17 cellular contexts compared by ENCODE assay signal in genomic region chr3:158723991-158724390, GRCh38. TPM values are rescaled to one million over a fixed set of nuclear protein-coding genes. Genes with fewer than 3 reads are reported as not detected.
DNase-seq lines count a peak whose midpoint lies in the region; ATAC-seq, FAIRE-seq and TF ChIP-seq lines count a peak whose summit lies in the region.
"Had no signal": no experiment of that assay in that cellular context is flagged by ENCODE, and none has a peak within 500 bp of the region (broad histone marks: within the 10 kb centered on the region; RNA-seq: fewer than 3 reads in every experiment).

No MANE protein-coding gene starts in this region.

- DNase-seq in activated naive CD4-positive, alpha-beta T cell treated with anti-CD3 and anti-CD28 coated beads, Interleukin-2, amount 10 ng/mL, durations not matched to agents 7 days and 5 days: no peak
- DNase-seq in astrocyte (ENCODE audit: low read depth) (no peak), NCI-H1694 treated with DMSO at 0.1 percent for 48 hours (lab: John Stamatoyannopoulos, UW) (no peak), Kasumi-1 (lab: John Stamatoyannopoulos, UW) (no peak)
- DNase-seq: activated CD8-positive, alpha-beta memory T cell treated with anti-CD3 and anti-CD28 coated beads, Interleukin-2, amount 10 ng/mL, durations not matched to agents 7 days and 5 days; activated naive CD4-positive, alpha-beta T cell treated with Interleukin-2 at 50 U/mL for 16 hours; Caco-2; gastrocnemius medialis; immature natural killer cell; NCI-H446; stomach had no signal

- peak overlapping the region; percentile 83 for H3K27ac ChIP-seq in astrocyte (ENCODE audit: low read depth, low read length)
- H3K27ac ChIP-seq in mucosa of rectum (ENCODE audit: low read depth in 2 of 2, low read length in 2 of 2): peak overlapping the region; percentile 87 to 91
- peak overlapping the region; percentile 72 for H3K27ac ChIP-seq in urinary bladder (ENCODE audit: low read depth)
- H3K27ac ChIP-seq: cardiac muscle cell, gastrocnemius medialis had no signal

- H4K20me1 ChIP-seq in astrocyte (ENCODE audit: insufficient read depth, low read length): no peaks in the 10 kb centered on the region

- no peak overlapping the region for H3K4me3 Mint-ChIP-seq in activated naive CD4-positive, alpha-beta T cell treated with anti-CD3 and anti-CD28 coated beads, Interleukin-2, amount 50 U/mL, for 24 hours
- H3K4me3 Mint-ChIP-seq in activated naive CD4-positive, alpha-beta T cell treated with anti-CD3 and anti-CD28 coated beads, Interleukin-2, amount 10 ng/mL, durations not matched to agents 7 days and 5 days: no peak overlapping the region
- H3K4me3 Mint-ChIP-seq in astrocyte (ENCODE audit: unreplicated experiment): peak overlapping the region; percentile 54
- H3K4me3 Mint-ChIP-seq: activated CD8-positive, alpha-beta memory T cell treated with anti-CD3 and anti-CD28 coated beads, Interleukin-2, amount 10 ng/mL, durations not matched to agents 7 days and 5 days; immature natural killer cell had no signal

- peaks cover 3% of the 10 kb centered on the region for H3K79me2 ChIP-seq in astrocyte (ENCODE audit: insufficient read depth, low read length)

- no peaks in the 10 kb centered on the region for H3K27me3 Mint-ChIP-seq in activated naive CD4-positive, alpha-beta T cell treated with anti-CD3 and anti-CD28 coated beads, Interleukin-2, amount 50 U/mL, for 24 hours
- no peaks in the 10 kb centered on the region for H3K27me3 Mint-ChIP-seq in activated naive CD4-positive, alpha-beta T cell treated with anti-CD3 and anti-CD28 coated beads, Interleukin-2, amount 10 ng/mL, durations not matched to agents 7 days and 5 days
- H3K27me3 Mint-ChIP-seq in astrocyte (ENCODE audit: low read depth, unreplicated experiment): no peaks in the 10 kb centered on the region
- H3K27me3 Mint-ChIP-seq: activated CD8-positive, alpha-beta memory T cell treated with anti-CD3 and anti-CD28 coated beads, Interleukin-2, amount 10 ng/mL, durations not matched to agents 7 days and 5 days had no signal

- H3K27ac Mint-ChIP-seq in activated naive CD4-positive, alpha-beta T cell treated with anti-CD3 and anti-CD28 coated beads, Interleukin-2, amount 50 U/mL, for 24 hours: peak overlapping the region; percentile 51
- H3K27ac Mint-ChIP-seq in activated naive CD4-positive, alpha-beta T cell treated with anti-CD3 and anti-CD28 coated beads, Interleukin-2, amount 10 ng/mL, durations not matched to agents 7 days and 5 days: no peak overlapping the region
- no peak overlapping the region for H3K27ac Mint-ChIP-seq in astrocyte (ENCODE audit: unreplicated experiment)

- no peak for TF ChIP-seq CTCF in astrocyte (IDR thresholded peaks at IDR 0.05; ENCODE audit: insufficient read depth, low read depth, low read length)

- H3K9me3 ChIP-seq in astrocyte (ENCODE audit: insufficient read depth, low read depth, low read length): no peaks in the 10 kb centered on the region
- no peaks in the 10 kb centered on the region for H3K9me3 ChIP-seq in mucosa of rectum (ENCODE audit: control insufficient read depth in 2 of 2, low read length in 2 of 2)
- H3K9me3 ChIP-seq: Caco-2, gastrocnemius medialis, stomach had no signal

- no peak overlapping the region for H3K4me3 ChIP-seq in astrocyte (ENCODE audit: insufficient read depth, low read depth, low read length)
- peak overlapping the region in 1 of 2 donors; percentile 41 for H3K4me3 ChIP-seq in mucosa of rectum (ENCODE audit: low read length in 2 of 2)
- H3K4me3 ChIP-seq in urinary bladder (ENCODE audit: low read depth, low read length): no peak overlapping the region
- H3K4me3 ChIP-seq: cardiac muscle cell, gastrocnemius medialis, stomach had no signal

- no peaks in the 10 kb centered on the region for H3K27me3 ChIP-seq in astrocyte (ENCODE audit: insufficient read depth, low read length)
- no peaks in the 10 kb centered on the region for H3K27me3 ChIP-seq in mucosa of rectum (ENCODE audit: control insufficient read depth in 2 of 2, insufficient read depth in 2 of 2, low read length in 2 of 2)
- H3K27me3 ChIP-seq: cardiac muscle cell, gastrocnemius medialis, stomach had no signal

- peaks cover 9% of the 10 kb centered on the region for H3K36me3 Mint-ChIP-seq in activated naive CD4-positive, alpha-beta T cell treated with anti-CD3 and anti-CD28 coated beads, Interleukin-2, amount 50 U/mL, for 24 hours
- peaks cover 7% of the 10 kb centered on the region for H3K36me3 Mint-ChIP-seq in activated naive CD4-positive, alpha-beta T cell treated with anti-CD3 and anti-CD28 coated beads, Interleukin-2, amount 10 ng/mL, durations not matched to agents 7 days and 5 days
- H3K36me3 Mint-ChIP-seq in astrocyte (ENCODE audit: low read depth, unreplicated experiment): peaks cover 2% of the 10 kb centered on the region

- CTCF ChIA-PET in activated naive CD4-positive, alpha-beta T cell treated with anti-CD3 and anti-CD28 coated beads, Interleukin-2, amount 10 ng/mL, durations not matched to agents 7 days and 5 days (lab: Charles Lee): interaction anchor here (1.1 to 1.4 kb wide), 2 partner anchors 64 to 80 kb away, joined by 3 to 6 read pairs; partner anchors contain the start of gene GFM1

- H3K9me3 Mint-ChIP-seq in activated naive CD4-positive, alpha-beta T cell treated with anti-CD3 and anti-CD28 coated beads, Interleukin-2, amount 50 U/mL, for 24 hours: no peaks in the 10 kb centered on the region
- H3K9me3 Mint-ChIP-seq in activated naive CD4-positive, alpha-beta T cell treated with anti-CD3 and anti-CD28 coated beads, Interleukin-2, amount 10 ng/mL, durations not matched to agents 7 days and 5 days: no peaks in the 10 kb centered on the region
- H3K9me3 Mint-ChIP-seq in astrocyte (ENCODE audit: unreplicated experiment): no peaks in the 10 kb centered on the region
- H3K9me3 Mint-ChIP-seq: immature natural killer cell had no signal

- no peak overlapping the region for H2AFZ ChIP-seq in astrocyte (ENCODE audit: low read depth, low read length)

- peaks cover 59% of the 10 kb centered on the region for H3K4me1 Mint-ChIP-seq in activated naive CD4-positive, alpha-beta T cell treated with anti-CD3 and anti-CD28 coated beads, Interleukin-2, amount 50 U/mL, for 24 hours
- peaks cover 47% of the 10 kb centered on the region for H3K4me1 Mint-ChIP-seq in activated naive CD4-positive, alpha-beta T cell treated with anti-CD3 and anti-CD28 coated beads, Interleukin-2, amount 10 ng/mL, durations not matched to agents 7 days and 5 days
- peaks cover 27% of the 10 kb centered on the region for H3K4me1 Mint-ChIP-seq in astrocyte (ENCODE audit: low read depth, unreplicated experiment)

- H3K4me1 ChIP-seq in astrocyte (ENCODE audit: insufficient read depth, low read length) (peaks cover 46% of the 10 kb centered on the region), mucosa of rectum (ENCODE audit: control insufficient read depth in 2 of 2, insufficient read depth in 2 of 2, low read length in 2 of 2) (peaks cover 45 to 55% of the 10 kb centered on the region in 2 donors), urinary bladder (ENCODE audit: insufficient read depth) (no peaks in the 10 kb centered on the region)
- H3K4me1 ChIP-seq: Caco-2 had no signal

- H3K4me2 ChIP-seq in astrocyte (ENCODE audit: low read length): no peak overlapping the region

- 77% methylated on average over 7 of the region's 7 CpGs for WGBS in urinary bladder

- FAIRE-seq in astrocyte (lab: Jason Lieb, UNC): no peak
- FAIRE-seq: TTC549 had no signal

- no peak overlapping the region for H3K9ac ChIP-seq in astrocyte (ENCODE audit: low read length)
- peak overlapping the region; percentile 38 to 64 for H3K9ac ChIP-seq in mucosa of rectum (ENCODE audit: low read depth in 1 of 2, low read length in 2 of 2)

- H3K36me3 ChIP-seq in astrocyte (ENCODE audit: insufficient read depth, low read length): no peaks in the 10 kb centered on the region
- no peaks in the 10 kb centered on the region for H3K36me3 ChIP-seq in mucosa of rectum (ENCODE audit: control insufficient read depth in 2 of 2, insufficient read depth in 2 of 2, low read length in 2 of 2)
- H3K36me3 ChIP-seq in urinary bladder (ENCODE audit: insufficient read depth): no peaks in the 10 kb centered on the region
- H3K36me3 ChIP-seq: cardiac muscle cell, gastrocnemius medialis had no signal

- ATAC-seq in GM19023 (IDR thresholded peaks at IDR 0.05; ENCODE audit: unreplicated experiment): no peak
- ATAC-seq: activated CD8-positive, alpha-beta memory T cell treated with anti-CD3 and anti-CD28 coated beads, Interleukin-2, amount 10 ng/mL, durations not matched to agents 7 days and 5 days; gastrocnemius medialis had no signal

RNA-seq across cellular contexts. Expression of gene RARRES1, which starts 8.3 kb away (rescaled TPM):
- 1.2 and 3.2 TPM in 2 replicates for total RNA-seq in astrocyte
- 26.3 TPM for total RNA-seq in urinary bladder
- polyA plus RNA-seq in urinary bladder: 67.0 TPM
- total RNA-seq: activated CD8-positive, alpha-beta memory T cell treated with anti-CD3 and anti-CD28 coated beads, Interleukin-2, amount 10 ng/mL, durations not matched to agents 7 days and 5 days had no signal
- polyA plus RNA-seq: immature natural killer cell had no signal

RNA-seq across cellular contexts. Expression of gene LXN, which starts 51.5 kb away (rescaled TPM):
- total RNA-seq in astrocyte (18.1 and 24.0 TPM in 2 replicates), urinary bladder (49.1 TPM)
- 27.1 TPM for polyA plus RNA-seq in urinary bladder
- total RNA-seq: Caco-2 had no signal
